21 cellular contexts compared by ENCODE assay signal in genomic region chr7:24304494-24305095, GRCh38. TPM values are rescaled to one million over a fixed set of nuclear protein-coding genes. Genes with fewer than 3 reads are reported as not detected.
"Had no signal": no experiment of that assay in that cellular context is flagged by ENCODE, and none has a peak within 500 bp of the region (broad histone marks: within the 10 kb centered on the region; RNA-seq: fewer than 3 reads in every experiment).

No MANE protein-coding gene starts in this region.

- H3K36me3 ChIP-seq: brain microvascular endothelial cell, esophagus muscularis mucosa, prostate gland, transverse colon had no signal

- H3K27ac ChIP-seq: brain microvascular endothelial cell, esophagus muscularis mucosa, prostate gland, transverse colon had no signal

- H3K4me1 ChIP-seq: esophagus muscularis mucosa, prostate gland had no signal

- DNase-seq: activated CD4-positive, CD25-positive, alpha-beta regulatory T cell treated with anti-CD3 and anti-CD28 coated beads, Interleukin-2, amount 50 U/mL, for 72 hours; activated naive CD8-positive, alpha-beta T cell treated with anti-CD3 and anti-CD28 coated beads, Interleukin-2, amount 10 ng/mL, durations not matched to agents 7 days and 5 days; brain microvascular endothelial cell; cortex of kidney; effector CD4-positive, alpha-beta T cell; hypothalamus; occipital lobe; right cardiac atrium; small intestine; stimulated activated CD4-positive, alpha-beta T cell treated with anti-CD3 and anti-CD28 coated beads, Interleukin-4, amount 100 ng/mL, for 4 hours; stimulated activated CD8-positive, alpha-beta memory T cell treated with anti-CD3 and anti-CD28 coated beads, Interleukin-4, amount 100 ng/mL, for 48 hours; stimulated activated naive CD4-positive, alpha-beta T cell treated with Interleukin-2 at 50 U/mL for 16 hours; substantia nigra; transverse colon had no signal

- ATAC-seq: right cardiac atrium had no signal

- H3K4me3 ChIP-seq: esophagus muscularis mucosa, prostate gland, transverse colon had no signal

- H3K9me3 ChIP-seq: esophagus muscularis mucosa, prostate gland, transverse colon had no signal

- H3K27me3 ChIP-seq: brain microvascular endothelial cell, transverse colon had no signal

RNA-seq across cellular contexts. Expression of gene NPY, which starts 20.6 kb away (rescaled TPM):
- total RNA-seq: activated CD8-positive, alpha-beta memory T cell treated with anti-CD3 and anti-CD28 coated beads for 36 hours; activated naive CD8-positive, alpha-beta T cell treated with anti-CD3 and anti-CD28 coated beads, Interleukin-2, amount 10 ng/mL, durations not matched to agents 7 days and 5 days; activated T-helper 1 cell treated with anti-CD3 and anti-CD28 coated beads, Interleukin-12 subunit alpha, Interleukin-12 subunit beta, Interleukin-2, Interleukin-4 antibody, amounts not matched to agents 30 ng/mL and 10 ng/mL and 1 ng/mL, durations not matched to agents 14 hours and 24 hours and 36 hours; fibroblast of villous mesenchyme; glomerular endothelial cell; mesenteric fat pad; right cardiac atrium; transverse colon had no signal
